In genomic region chr7:95491634-95492314, GRCh38 we compare ENCODE assay signal across 14 cellular contexts. TPM values are rescaled to one million over a fixed set of nuclear protein-coding genes. Genes with fewer than 3 reads are reported as not detected.
DNase-seq lines count a peak whose midpoint lies in the region; ATAC-seq and TF ChIP-seq lines count a peak whose summit lies in the region.
"Had no signal": no experiment of that assay in that cellular context is flagged by ENCODE, and none has a peak within 500 bp of the region (broad histone marks: within the 10 kb centered on the region; RNA-seq: fewer than 3 reads in every experiment).

No MANE protein-coding gene starts in this region.

- intact Hi-C loops in head of caudate nucleus (cut with DNase I), result no loop called here

- no peaks in the 10 kb centered on the region for H3K9me3 ChIP-seq in lung (ENCODE audit: control insufficient read depth in 2 of 2, insufficient read depth in 1 of 2, low read length in 1 of 2)

- H3K27me3 ChIP-seq in lung (ENCODE audit: control insufficient read depth, insufficient read depth), result no peaks in the 10 kb centered on the region

- no peak overlapping the region for H3K4me3 ChIP-seq in lung
- H3K4me3 ChIP-seq: coronary artery had no signal

- DNase-seq in ELF-1 (ENCODE audit: low read depth, low spot score), result peak; percentile 65
- DNase-seq in NCI-H187 (lab: John Stamatoyannopoulos, UW), result peak; percentile 80 to 86
- peak; percentile 38 for DNase-seq in lung (ENCODE audit: low spot score)
- no peak for DNase-seq in left lobe of liver (ENCODE audit: low spot score)
- no peak for DNase-seq in NAMALWA (ENCODE audit: low spot score)
- DNase-seq in head of caudate nucleus, result no peak
- DNase-seq: activated CD4-positive, alpha-beta T cell treated with anti-CD3 and anti-CD28 coated beads for 48 hours; activated naive CD4-positive, alpha-beta T cell treated with Interleukin-2 at 50 U/mL for 16 hours; CD4-positive, alpha-beta memory T cell; foreskin melanocyte; MM.1S had no signal

- no peaks in the 10 kb centered on the region for H3K36me3 ChIP-seq in lung (ENCODE audit: control insufficient read depth in 2 of 2, insufficient read depth in 2 of 2, low read length in 2 of 2)

- TF ChIP-seq CTCF in lung (IDR thresholded peaks at IDR 0.05; ENCODE audit: control extremely low read depth, extremely low read depth), result no peak

- no peaks in the 10 kb centered on the region for H3K4me1 ChIP-seq in lung (ENCODE audit: control insufficient read depth in 2 of 2, insufficient read depth in 2 of 2, low read length in 2 of 2)

- ATAC-seq in SK-N-SH treated with all-trans-retinoic acid at 6 μM for 48 hours (peak; percentile 48), lung (ENCODE audit: insufficient read depth, low FRiP score) (no peak), left lobe of liver (no peak), GM21526 (IDR thresholded peaks at IDR 0.05; ENCODE audit: low FRiP score, unreplicated experiment) (no peak)

- no peak overlapping the region for H3K27ac ChIP-seq in lung (ENCODE audit: low read depth in 1 of 2, low read length in 1 of 2)
- H3K27ac ChIP-seq: coronary artery had no signal

- WGBS in lung, 2 donors, result 71 to 79% methylated on average over 2 of the region's 2 CpGs

TF ChIP-seq in SK-N-SH treated with all-trans-retinoic acid at 6 μM for 48 hours, 23 proteins besides CTCF, POLR2A, EP300 and RAD21:
- no peak for TF ChIP-seq OSR1 (CRISPR knock-in tag; IDR thresholded peaks at IDR 0.05)

RNA-seq across cellular contexts. Expression of gene ASB4, which starts 6.0 kb away (rescaled TPM):
- total RNA-seq in lung, result 1 to 10 TPM in 1 of 2 donors, under 1 TPM in 1; 0.74 to 3.3 TPM
- polyA plus RNA-seq in lung, result under 1 TPM; 0.05 to 0.47 TPM
- 0.40 TPM for total RNA-seq in left lobe of liver
- total RNA-seq: CD4-positive, alpha-beta memory T cell had no signal
- polyA plus RNA-seq: CD4-positive, alpha-beta memory T cell had no signal

RNA-seq across cellular contexts. Expression of gene PON2, which starts 56.9 kb away (rescaled TPM):
- total RNA-seq in lung (100 to 1,000 TPM; 174 to 392 TPM), left lobe of liver (86.1 TPM)
- polyA plus RNA-seq in lung, result 100 to 1,000 TPM in 1 of 2 donors, 10 to 100 TPM in 1; 90.4 to 202 TPM

Comparison
In these comparisons a context has a peak if more than half of its experiments do, and no peak if none do; other contexts are left out.
1. DNase-seq: peak in ELF-1 (single experiment), NCI-H187 (2 of 2) and lung (single experiment); none in left lobe of liver (single experiment), NAMALWA (single experiment) and head of caudate nucleus (0 of 42).